Comparison of ENCODE assay signal across 8 cellular contexts in the genomic region with DNA sequence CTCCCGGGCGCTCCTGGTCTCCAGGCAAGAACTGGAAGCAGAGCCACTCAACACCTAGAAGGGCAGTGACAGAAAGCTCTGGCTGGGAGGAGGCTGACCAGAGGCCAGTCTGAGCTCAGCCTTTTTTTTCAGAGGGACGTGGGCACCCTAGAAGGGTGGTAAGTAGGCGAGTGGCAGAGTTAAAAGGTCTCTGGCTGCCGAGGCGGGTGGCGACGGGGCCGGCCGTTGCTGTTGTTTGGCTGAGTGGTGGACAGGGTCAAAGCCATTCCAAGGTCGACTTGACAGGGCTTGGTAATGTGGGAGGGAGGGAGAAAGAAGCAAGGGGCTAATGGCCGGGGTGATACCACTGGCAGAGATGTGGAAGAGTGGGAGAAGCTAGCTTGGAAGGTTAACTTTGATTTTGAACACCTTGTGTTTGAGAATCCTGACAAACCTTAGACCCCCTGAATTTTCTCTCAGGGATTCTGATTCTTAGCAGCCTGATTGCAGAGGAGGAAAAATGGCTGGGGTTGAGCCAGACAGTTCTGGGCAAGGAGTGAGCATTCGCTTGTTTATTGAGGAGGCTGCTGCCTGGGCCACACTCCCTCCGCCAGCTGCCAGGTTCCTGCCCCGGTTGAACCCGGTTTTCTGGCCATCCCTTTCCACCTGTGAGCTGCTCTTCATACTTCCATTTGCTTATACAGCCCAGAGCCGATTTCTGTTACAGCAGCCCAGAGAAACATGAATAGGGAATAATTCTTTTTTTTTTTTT.
DNase-seq lines count a peak whose midpoint lies in the region; ATAC-seq and TF ChIP-seq lines count a peak whose summit lies in the region.

No MANE protein-coding gene starts in this region.

- peak overlapping the region; percentile 80 for H3K4me2 ChIP-seq in KMS-11

- no peaks in the 10 kb centered on the region for H3K9me3 Mint-ChIP-seq in dendritic cell treated with granulocyte-macrophage colony-stimulating factor and Interleukin-4, amounts not matched to agents 40 ng/mL and 50 ng/mL, for 4 days

- peak overlapping the region; percentile 69 for H3K27ac Mint-ChIP-seq in dendritic cell treated with granulocyte-macrophage colony-stimulating factor and Interleukin-4, amounts not matched to agents 40 ng/mL and 50 ng/mL, for 4 days

- H4K20me1 ChIP-seq in KMS-11 (ENCODE audit: insufficient read depth), result no peaks in the 10 kb centered on the region

- TF ChIP-seq CTCF in AG10803 (conservative IDR thresholded peaks at IDR 0.05; ENCODE audit: low read length) (no peak), KMS-11 (conservative IDR thresholded peaks at IDR 0.05; ENCODE audit: low read depth, low read length) (no peak), GM13977 (IDR thresholded peaks at IDR 0.05; ENCODE audit: extremely low read depth, insufficient read depth, missing control alignments) (no peak)

- no peaks in the 10 kb centered on the region for H3K27me3 ChIP-seq in KMS-11 (ENCODE audit: insufficient read depth, low read depth)
- peaks cover 2% of the 10 kb centered on the region for H3K27me3 ChIP-seq in mucosa of stomach (ENCODE audit: control insufficient read depth, insufficient read depth, low read length)

- no peaks in the 10 kb centered on the region for H3K79me2 ChIP-seq in KMS-11 (ENCODE audit: insufficient read depth, low read depth)

- peaks cover 6% of the 10 kb centered on the region for H3K4me1 ChIP-seq in KMS-11 (ENCODE audit: low read depth, poor library complexity, severe bottlenecking)
- peaks cover 26% of the 10 kb centered on the region for H3K4me1 ChIP-seq in mucosa of stomach (ENCODE audit: control insufficient read depth, insufficient read depth, low read length)

- intact Hi-C loops in dendritic cell treated with granulocyte-macrophage colony-stimulating factor and Interleukin-4, amounts not matched to agents 40 ng/mL and 50 ng/mL, for 4 days (cut with micrococcal nuclease), result loop anchor here (2.0 kb wide), 1 partner anchor 55 kb away; a partner anchor contains a TSS

- H3K27ac ChIP-seq in KMS-11, result no peak overlapping the region

- H3K36me3 ChIP-seq in KMS-11 (ENCODE audit: insufficient read depth), result no peaks in the 10 kb centered on the region
- H3K36me3 ChIP-seq in mucosa of stomach (ENCODE audit: control insufficient read depth, insufficient read depth, low read length), result no peaks in the 10 kb centered on the region

- H3K4me3 ChIP-seq in AG10803 (ENCODE audit: low read length) (peak overlapping the region; percentile 78), KMS-11 (IDR thresholded peaks at IDR 0.05; ENCODE audit: insufficient read depth, low read depth, low read length) (no peak overlapping the region), mucosa of stomach (ENCODE audit: low read length) (peak overlapping the region; percentile 90)

- H2AFZ ChIP-seq in KMS-11 (ENCODE audit: low read depth), result peak overlapping the region; percentile 73

- DNase-seq in AG10803 (ENCODE audit: low read depth) (no peak), HPDE6-E6E7 (ENCODE audit: extremely low spot score) (no peak), GM13977 (ENCODE audit: low spot score) (no peak)

- peaks cover 2% of the 10 kb centered on the region for H3K36me3 Mint-ChIP-seq in dendritic cell treated with granulocyte-macrophage colony-stimulating factor and Interleukin-4, amounts not matched to agents 40 ng/mL and 50 ng/mL, for 4 days (ENCODE audit: low read depth)

- in situ Hi-C loops in GM13977 (cut with MboI; ENCODE audit: low pct_unique_long_range_greater_than_20kb, low sequenced_read_pairs, unreplicated experiment), result no loop called here

- H3K9ac ChIP-seq in KMS-11 (peak overlapping the region; percentile 27; the same call in 1 of the 2 replicates), mucosa of stomach (ENCODE audit: low read length) (peak overlapping the region; percentile 82)

- peaks cover 17% of the 10 kb centered on the region for H3K4me1 Mint-ChIP-seq in dendritic cell treated with granulocyte-macrophage colony-stimulating factor and Interleukin-4, amounts not matched to agents 40 ng/mL and 50 ng/mL, for 4 days (ENCODE audit: low read depth)

- H3K27me3 Mint-ChIP-seq in dendritic cell treated with granulocyte-macrophage colony-stimulating factor and Interleukin-4, amounts not matched to agents 40 ng/mL and 50 ng/mL, for 4 days, result peaks cover 16% of the 10 kb centered on the region

- H3K9me3 ChIP-seq in mucosa of stomach (ENCODE audit: control insufficient read depth, low read length), result no peaks in the 10 kb centered on the region

- peak overlapping the region; percentile 86 for H3K4me3 Mint-ChIP-seq in dendritic cell treated with granulocyte-macrophage colony-stimulating factor and Interleukin-4, amounts not matched to agents 40 ng/mL and 50 ng/mL, for 4 days

- ATAC-seq in HG02763 (IDR thresholded peaks at IDR 0.05; ENCODE audit: unreplicated experiment) (no peak), GM21367 (IDR thresholded peaks at IDR 0.05; ENCODE audit: unreplicated experiment) (no peak)
